In the genomic region with DNA sequence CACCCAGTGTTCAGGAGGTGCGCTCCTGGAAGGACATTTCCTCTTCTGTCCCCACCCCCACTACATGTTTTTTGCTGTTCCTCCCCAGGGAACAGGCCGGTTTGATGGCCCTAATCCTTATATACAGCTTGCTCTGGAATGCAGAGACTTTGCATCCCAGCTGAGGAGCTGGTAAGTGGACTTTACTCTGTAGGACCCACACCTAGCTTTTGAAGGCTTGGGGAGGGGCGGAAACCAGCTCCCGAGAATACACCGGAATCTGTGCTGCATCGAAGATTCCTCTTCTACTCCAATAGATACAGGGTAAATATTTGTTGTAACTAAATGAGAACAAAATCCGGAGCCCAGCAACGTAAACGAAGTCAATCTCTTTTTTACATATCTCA, we compare ENCODE assay signal across 1 cellular context.
TF ChIP-seq lines count a peak whose summit lies in the region.

No MANE protein-coding gene starts in this region.

TF ChIP-seq in HepG2, 621 proteins besides CTCF, POLR2A, EP300 and RAD21:
- TF ChIP-seq HNF4A (CRISPR knock-in tag; IDR thresholded peaks at IDR 0.05) = peak; percentile 39; the same call in 1 of the 2 replicates
- TF ChIP-seq, protein P1, sequence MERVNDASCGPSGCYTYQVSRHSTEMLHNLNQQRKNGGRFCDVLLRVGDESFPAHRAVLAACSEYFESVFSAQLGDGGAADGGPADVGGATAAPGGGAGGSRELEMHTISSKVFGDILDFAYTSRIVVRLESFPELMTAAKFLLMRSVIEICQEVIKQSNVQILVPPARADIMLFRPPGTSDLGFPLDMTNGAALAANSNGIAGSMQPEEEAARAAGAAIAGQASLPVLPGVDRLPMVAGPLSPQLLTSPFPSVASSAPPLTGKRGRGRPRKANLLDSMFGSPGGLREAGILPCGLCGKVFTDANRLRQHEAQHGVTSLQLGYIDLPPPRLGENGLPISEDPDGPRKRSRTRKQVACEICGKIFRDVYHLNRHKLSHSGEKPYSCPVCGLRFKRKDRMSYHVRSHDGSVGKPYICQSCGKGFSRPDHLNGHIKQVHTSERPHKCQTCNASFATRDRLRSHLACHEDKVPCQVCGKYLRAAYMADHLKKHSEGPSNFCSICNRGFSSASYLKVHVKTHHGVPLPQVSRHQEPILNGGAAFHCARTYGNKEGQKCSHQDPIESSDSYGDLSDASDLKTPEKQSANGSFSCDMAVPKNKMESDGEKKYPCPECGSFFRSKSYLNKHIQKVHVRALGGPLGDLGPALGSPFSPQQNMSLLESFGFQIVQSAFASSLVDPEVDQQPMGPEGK (CRISPR knock-in tag; IDR thresholded peaks at IDR 0.05) = peak; percentile 29; the same call in 1 of the 2 replicates
- TF ChIP-seq, protein P2, sequence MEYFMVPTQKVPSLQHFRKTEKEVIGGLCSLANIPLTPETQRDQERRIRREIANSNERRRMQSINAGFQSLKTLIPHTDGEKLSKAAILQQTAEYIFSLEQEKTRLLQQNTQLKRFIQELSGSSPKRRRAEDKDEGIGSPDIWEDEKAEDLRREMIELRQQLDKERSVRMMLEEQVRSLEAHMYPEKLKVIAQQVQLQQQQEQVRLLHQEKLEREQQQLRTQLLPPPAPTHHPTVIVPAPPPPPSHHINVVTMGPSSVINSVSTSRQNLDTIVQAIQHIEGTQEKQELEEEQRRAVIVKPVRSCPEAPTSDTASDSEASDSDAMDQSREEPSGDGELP (IDR thresholded peaks at IDR 0.05; ENCODE audit: borderline replicate concordance, low read depth) = peak; percentile 62; the same call in 1 of the 2 replicates
- TF ChIP-seq TEAD3 (CRISPR knock-in tag; optimal IDR thresholded peaks at IDR 0.05; ENCODE audit: borderline replicate concordance) = peak; percentile 14
- TF ChIP-seq RAD51 (IDR thresholded peaks at IDR 0.05; ENCODE audit: borderline replicate concordance) = no peak
- TF ChIP-seq HNF4G (IDR thresholded peaks at IDR 0.05; ENCODE audit: borderline replicate concordance, low read depth, low read length) = peak; percentile 49; the same call in 1 of the 2 replicates
- TF ChIP-seq HNF4G (CRISPR knock-in tag; IDR thresholded peaks at IDR 0.05; ENCODE audit: borderline replicate concordance, low read depth) = no peak
- TF ChIP-seq, protein P3, sequence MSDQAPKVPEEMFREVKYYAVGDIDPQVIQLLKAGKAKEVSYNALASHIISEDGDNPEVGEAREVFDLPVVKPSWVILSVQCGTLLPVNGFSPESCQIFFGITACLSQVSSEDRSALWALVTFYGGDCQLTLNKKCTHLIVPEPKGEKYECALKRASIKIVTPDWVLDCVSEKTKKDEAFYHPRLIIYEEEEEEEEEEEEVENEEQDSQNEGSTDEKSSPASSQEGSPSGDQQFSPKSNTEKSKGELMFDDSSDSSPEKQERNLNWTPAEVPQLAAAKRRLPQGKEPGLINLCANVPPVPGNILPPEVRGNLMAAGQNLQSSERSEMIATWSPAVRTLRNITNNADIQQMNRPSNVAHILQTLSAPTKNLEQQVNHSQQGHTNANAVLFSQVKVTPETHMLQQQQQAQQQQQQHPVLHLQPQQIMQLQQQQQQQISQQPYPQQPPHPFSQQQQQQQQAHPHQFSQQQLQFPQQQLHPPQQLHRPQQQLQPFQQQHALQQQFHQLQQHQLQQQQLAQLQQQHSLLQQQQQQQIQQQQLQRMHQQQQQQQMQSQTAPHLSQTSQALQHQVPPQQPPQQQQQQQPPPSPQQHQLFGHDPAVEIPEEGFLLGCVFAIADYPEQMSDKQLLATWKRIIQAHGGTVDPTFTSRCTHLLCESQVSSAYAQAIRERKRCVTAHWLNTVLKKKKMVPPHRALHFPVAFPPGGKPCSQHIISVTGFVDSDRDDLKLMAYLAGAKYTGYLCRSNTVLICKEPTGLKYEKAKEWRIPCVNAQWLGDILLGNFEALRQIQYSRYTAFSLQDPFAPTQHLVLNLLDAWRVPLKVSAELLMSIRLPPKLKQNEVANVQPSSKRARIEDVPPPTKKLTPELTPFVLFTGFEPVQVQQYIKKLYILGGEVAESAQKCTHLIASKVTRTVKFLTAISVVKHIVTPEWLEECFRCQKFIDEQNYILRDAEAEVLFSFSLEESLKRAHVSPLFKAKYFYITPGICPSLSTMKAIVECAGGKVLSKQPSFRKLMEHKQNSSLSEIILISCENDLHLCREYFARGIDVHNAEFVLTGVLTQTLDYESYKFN (CRISPR knock-in tag; conservative IDR thresholded peaks at IDR 0.05) = 0 out of 2 replicates have a peak, but pooled peaks have one; percentile 9
- TF ChIP-seq NR2F2 (IDR thresholded peaks at IDR 0.05; ENCODE audit: borderline replicate concordance, low read depth) = no peak
TF ChIP-seq in HepG2: peak in this region for 6.
